Comparison of ENCODE assay signal across 8 cellular contexts in genomic region chr6:117482240-117483003, GRCh38. TPM values are rescaled to one million over a fixed set of nuclear protein-coding genes. Genes with fewer than 3 reads are reported as not detected.
A peak's percentile ranks its signal among the peaks of the same experiment; 100 is the strongest.
DNase-seq lines count a peak whose midpoint lies in the region; ATAC-seq and TF ChIP-seq lines count a peak whose summit lies in the region.

Gene DCBLD1 (plus strand): TSS chr6:117482674. CDS start chr6:117482782, 108 bp downstream.

- H2AFZ ChIP-seq in neuron (ENCODE audit: low read depth, low read length) = peak within 1 kb of the TSS; percentile 99

- H3K4me1 ChIP-seq in RWPE2 (ENCODE audit: insufficient read depth, poor library complexity, severe bottlenecking) (peaks cover 16% of the 10 kb centered on the region), gastroesophageal sphincter (peaks cover 0 to 25% (median 4%) of the 10 kb centered on the region in 3 donors), neuron (ENCODE audit: insufficient read depth, low read length) (no peaks in the 10 kb centered on the region), tibial artery (peaks cover 0 to 18% (median 12%) of the 10 kb centered on the region in 4 donors)

- peak; percentile 79 for ATAC-seq in GM21423 (IDR thresholded peaks at IDR 0.05; ENCODE audit: unreplicated experiment)
- peak; percentile 74 for ATAC-seq in RWPE2 (ENCODE audit: low read depth)
- ATAC-seq in gastroesophageal sphincter = peak; percentile 95

- peaks cover 5% of the 10 kb centered on the region for H3K36me3 Mint-ChIP-seq in activated naive CD4-positive, alpha-beta T cell treated with anti-CD3 and anti-CD28 coated beads, Interleukin-2, amount 10 ng/mL, durations not matched to agents 7 days and 5 days

- H3K27me3 Mint-ChIP-seq in activated naive CD4-positive, alpha-beta T cell treated with anti-CD3 and anti-CD28 coated beads, Interleukin-2, amount 10 ng/mL, durations not matched to agents 7 days and 5 days = peaks cover 59% of the 10 kb centered on the region

- no peaks in the 10 kb centered on the region for H3K9me3 Mint-ChIP-seq in activated naive CD4-positive, alpha-beta T cell treated with anti-CD3 and anti-CD28 coated beads, Interleukin-2, amount 10 ng/mL, durations not matched to agents 7 days and 5 days

- CTCF ChIA-PET in activated naive CD4-positive, alpha-beta T cell treated with anti-CD3 and anti-CD28 coated beads, Interleukin-2, amount 10 ng/mL, durations not matched to agents 7 days and 5 days (lab: Charles Lee) = interaction anchor here (1.5 to 7.5 kb wide), 4 partner anchors 67 to 76 kb away, joined by 7 to 55 read pairs (median 12); no protein-coding TSS in a partner anchor

- H3K4me1 Mint-ChIP-seq in activated naive CD4-positive, alpha-beta T cell treated with anti-CD3 and anti-CD28 coated beads, Interleukin-2, amount 10 ng/mL, durations not matched to agents 7 days and 5 days = peaks cover 27% of the 10 kb centered on the region

- H3K27me3 ChIP-seq in RWPE2 (ENCODE audit: insufficient read depth, poor library complexity, severe bottlenecking) (no peaks in the 10 kb centered on the region), gastroesophageal sphincter (no peaks in the 10 kb centered on the region), neuron (ENCODE audit: insufficient read depth, low read length) (peaks cover 12% of the 10 kb centered on the region), tibial artery (no peaks in the 10 kb centered on the region)

- H3K4me3 ChIP-seq in RWPE2 (ENCODE audit: severe bottlenecking) (peak within 1 kb of the TSS; percentile 59), gastroesophageal sphincter (peak within 1 kb of the TSS; percentile 77 to 85), neuron (ENCODE audit: low read length) (peak within 1 kb of the TSS; percentile 92), tibial artery (peak within 1 kb of the TSS; percentile 82 to 85)

- TF ChIP-seq POLR2A in gastroesophageal sphincter (IDR thresholded peaks at IDR 0.05) = peak; percentile 51 to 66

- DNase-seq in DMS153 (lab: John Stamatoyannopoulos, UW) = peak; percentile 66
- peak; percentile 72 for DNase-seq in HT1080 (ENCODE audit: low read depth)
- peak; percentile 81 for DNase-seq in RWPE2 (ENCODE audit: low spot score)
- peak; percentile 78 for DNase-seq in activated naive CD4-positive, alpha-beta T cell treated with anti-CD3 and anti-CD28 coated beads, Interleukin-2, amount 10 ng/mL, durations not matched to agents 7 days and 5 days
- DNase-seq in tibial artery = peak; percentile 69 to 87

- no peaks in the 10 kb centered on the region for H3K9me3 ChIP-seq in RWPE2 (ENCODE audit: severe bottlenecking)
- H3K9me3 ChIP-seq in gastroesophageal sphincter = no peaks in the 10 kb centered on the region
- H3K9me3 ChIP-seq in neuron (ENCODE audit: low read length) = peaks cover 6% of the 10 kb centered on the region
- H3K9me3 ChIP-seq in tibial artery = no peaks in the 10 kb centered on the region

- peak within 1 kb of the TSS; percentile 84 for H3K27ac Mint-ChIP-seq in activated naive CD4-positive, alpha-beta T cell treated with anti-CD3 and anti-CD28 coated beads, Interleukin-2, amount 10 ng/mL, durations not matched to agents 7 days and 5 days

- H3K27ac ChIP-seq in RWPE2 (ENCODE audit: poor library complexity, severe bottlenecking) (peak within 1 kb of the TSS; percentile 95), gastroesophageal sphincter (peak within 1 kb of the TSS; percentile 55 to 91 (median 88)), tibial artery (peak within 1 kb of the TSS; percentile 84 to 92)

- WGBS in gastroesophageal sphincter (ENCODE audit: low coverage in 1 of 2), 2 donors = 0% methylated on average over 15 of the region's 96 CpGs; no CpG with 5 or more reads in 1 of the 2 donors

- TF ChIP-seq CTCF in RWPE2 (IDR thresholded peaks at IDR 0.05; ENCODE audit: poor library complexity, severe bottlenecking) (peak; percentile 11), gastroesophageal sphincter (IDR thresholded peaks at IDR 0.05) (peak in 1 of 4 experiments; percentile 42), tibial artery (IDR thresholded peaks at IDR 0.05) (no peak)

- peaks cover 37% of the 10 kb centered on the region for H3K36me3 ChIP-seq in RWPE2 (ENCODE audit: low read depth)
- no peaks in the 10 kb centered on the region for H3K36me3 ChIP-seq in gastroesophageal sphincter
- no peaks in the 10 kb centered on the region for H3K36me3 ChIP-seq in neuron (ENCODE audit: insufficient read depth, low read length)
- H3K36me3 ChIP-seq in tibial artery = no peaks in the 10 kb centered on the region

- no peak for TF ChIP-seq EP300 in gastroesophageal sphincter (IDR thresholded peaks at IDR 0.05)

- intact Hi-C loops in tibial artery (cut with DNase I; ENCODE audit: low total_unique reads) = no loop called here

- peak within 1 kb of the TSS; percentile 87 for H3K4me3 Mint-ChIP-seq in activated naive CD4-positive, alpha-beta T cell treated with anti-CD3 and anti-CD28 coated beads, Interleukin-2, amount 10 ng/mL, durations not matched to agents 7 days and 5 days

RNA-seq across cellular contexts. Expression of gene DCBLD1, which starts in this region (rescaled TPM):
- total RNA-seq in HT1080 (2014; rRNA removed; shearing (Covaris generic)) = 29.5 and 30.7 TPM in 2 replicates
- polyA plus RNA-seq in HT1080 (2015; cell fraction: cytosol; rRNA removed) = 20.3 and 25.8 TPM in 2 replicates
- polyA plus RNA-seq in HT1080 (2015; cell fraction: nucleus; rRNA removed) = 38.8 and 55.1 TPM in 2 replicates
- 10 to 100 TPM in 2 of 4 donors, 1 to 10 TPM in 2; 5.0 to 10.9 (median 8.3) TPM for total RNA-seq in gastroesophageal sphincter

Comparison
In these comparisons a context has a peak if more than half of its experiments do, and no peak if none do; other contexts are left out.
1. Peak in every context shown above with its lines: DNase-seq, ATAC-seq, H3K4me3 ChIP-seq and H3K27ac ChIP-seq.